In genomic region chr6:158815915-158816314, GRCh38 we compare ENCODE assay signal across 7 cellular contexts. TPM values are rescaled to one million over a fixed set of nuclear protein-coding genes. Genes with fewer than 3 reads are reported as not detected.
DNase-seq lines count a peak whose midpoint lies in the region; ATAC-seq and TF ChIP-seq lines count a peak whose summit lies in the region.

No MANE protein-coding gene starts in this region.

- peak overlapping the region; percentile 80 for H3K4me3 ChIP-seq in WI38 (ENCODE audit: low read depth, low read length)
- H3K4me3 ChIP-seq in skeletal muscle satellite cell (ENCODE audit: low read length), result peak overlapping the region; percentile 82

- H3K9ac ChIP-seq in skeletal muscle satellite cell (ENCODE audit: low read depth, low read length), result peak overlapping the region; percentile 83

- H3K4me1 ChIP-seq in foreskin keratinocyte (peaks cover 34% of the 10 kb centered on the region), skeletal muscle satellite cell (ENCODE audit: control insufficient read depth, insufficient read depth, low read length) (peaks cover 42% of the 10 kb centered on the region)

- no peaks in the 10 kb centered on the region for H3K27me3 ChIP-seq in foreskin keratinocyte
- no peaks in the 10 kb centered on the region for H3K27me3 ChIP-seq in skeletal muscle satellite cell (ENCODE audit: control insufficient read depth, insufficient read depth, low read length)

- H3K4me2 ChIP-seq in skeletal muscle satellite cell (ENCODE audit: low read length), result peak overlapping the region; percentile 83

- peaks cover 20% of the 10 kb centered on the region for H3K36me3 ChIP-seq in skeletal muscle satellite cell (ENCODE audit: insufficient read depth, low read length)

- peak overlapping the region; percentile 85 for H3K27ac ChIP-seq in foreskin keratinocyte

- TF ChIP-seq CTCF in WI38 (IDR thresholded peaks at IDR 0.05; ENCODE audit: low read depth, low read length), result no peak
- TF ChIP-seq CTCF in foreskin keratinocyte (conservative IDR thresholded peaks at IDR 0.05), result no peak

- ATAC-seq in foreskin keratinocyte, result no peak
- no peak for ATAC-seq in left lobe of liver
- ATAC-seq in HG02938 (IDR thresholded peaks at IDR 0.05; ENCODE audit: unreplicated experiment), result no peak

- DNase-seq in HT-29 (ENCODE audit: low spot score) (peak; percentile 40), foreskin keratinocyte (no peak), amygdala (lab: John Stamatoyannopoulos, UW) (no peak), left lobe of liver (ENCODE audit: low spot score) (no peak)

- H3K9me3 ChIP-seq in skeletal muscle satellite cell (replicated peaks; ENCODE audit: low read length), result no peaks in the 10 kb centered on the region

RNA-seq across cellular contexts. Expression of gene EZR, which starts 3.3 kb away (rescaled TPM):
- total RNA-seq in HT-29 (2014; rRNA removed; shearing (Covaris generic)), result 277 and 282 TPM in 2 replicates
- 169 and 218 TPM in 2 replicates for total RNA-seq in foreskin keratinocyte
- polyA plus RNA-seq in foreskin keratinocyte, result 100 and 126 TPM in 2 replicates
- total RNA-seq in skeletal muscle satellite cell (2012; rRNA removed), result 21.0 and 25.6 TPM in 2 replicates
- 57.0 TPM for total RNA-seq in left lobe of liver
